Comparison of ENCODE assay signal across 8 cellular contexts in the genomic region with DNA sequence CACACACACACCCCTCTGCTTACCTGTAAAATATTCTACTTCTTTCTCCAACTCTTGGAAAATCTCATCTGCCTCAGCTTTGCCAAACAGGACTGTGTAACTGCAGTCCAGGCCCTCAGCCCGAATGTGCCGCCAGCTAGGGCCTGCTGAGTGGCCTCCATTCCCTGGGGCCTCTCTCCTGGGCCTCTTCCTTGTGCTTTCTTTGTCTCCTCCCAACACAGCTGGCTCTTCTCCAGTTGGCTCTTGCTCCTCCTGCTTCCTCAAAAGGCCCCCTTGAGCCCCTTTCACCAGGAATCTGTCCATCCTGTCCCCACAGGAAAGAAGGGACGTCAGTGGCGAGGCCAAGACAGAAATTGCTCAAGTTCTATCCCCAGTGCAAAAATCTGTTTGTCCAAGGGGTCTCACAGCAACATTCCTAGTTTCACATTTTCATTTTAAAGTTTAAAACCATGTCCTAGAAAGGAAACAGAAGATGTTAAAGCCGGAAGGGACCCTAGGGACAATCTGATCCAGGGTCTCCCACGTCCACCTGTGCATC. TPM values are rescaled to one million over a fixed set of nuclear protein-coding genes. Genes with fewer than 3 reads are reported as not detected.
DNase-seq lines count a peak whose midpoint lies in the region; ATAC-seq, FAIRE-seq and TF ChIP-seq lines count a peak whose summit lies in the region.

No MANE protein-coding gene starts in this region.

- H3K27ac ChIP-seq in left ventricle myocardium inferior (replicated peaks) = peak overlapping the region; percentile 78
- H3K27ac ChIP-seq in ascending aorta = peak overlapping the region; percentile 54 to 58
- H3K27ac ChIP-seq in mesenchymal stem cell (ENCODE audit: low read length, poor library complexity, severe bottlenecking) = no peak overlapping the region
- H3K27ac ChIP-seq in small intestine (ENCODE audit: low read depth in 1 of 2, low read length in 1 of 2) = no peak overlapping the region

- FAIRE-seq in small intestine (lab: Jason Lieb, UNC) (no peak), D721Med (lab: Jason Lieb, UNC) (no peak)

- DNase-seq in left ventricle myocardium inferior (no peak), Right ventricle myocardium inferior (ENCODE audit: missing footprints) (no peak), ascending aorta (ENCODE audit: low spot score in 2 of 2) (no peak), mesenchymal stem cell (no peak), small intestine (no peak), D721Med (ENCODE audit: insufficient read length, low spot score) (no peak), EL (no peak)

- no peak overlapping the region for H2BK120ac ChIP-seq in mesenchymal stem cell (ENCODE audit: low read depth, low read length)

- no peak overlapping the region for H2AFZ ChIP-seq in mesenchymal stem cell (ENCODE audit: low read depth, low read length)

- no peak overlapping the region for H3K18ac ChIP-seq in mesenchymal stem cell (ENCODE audit: low read depth in 1 of 2, low read length in 2 of 2)

- no peak overlapping the region for H2BK5ac ChIP-seq in mesenchymal stem cell (ENCODE audit: low read depth, low read length, poor library complexity, severe bottlenecking)

- no peak overlapping the region for H4K91ac ChIP-seq in mesenchymal stem cell (ENCODE audit: low read length)

- H3K9me3 ChIP-seq in left ventricle myocardium inferior (replicated peaks) (no peaks in the 10 kb centered on the region), ascending aorta (no peaks in the 10 kb centered on the region), mesenchymal stem cell (ENCODE audit: control insufficient read depth, low read length) (no peaks in the 10 kb centered on the region), small intestine (ENCODE audit: control insufficient read depth, low read depth) (no peaks in the 10 kb centered on the region)

- no peak for TF ChIP-seq CTCF in left ventricle myocardium inferior (IDR thresholded peaks at IDR 0.05; ENCODE audit: borderline replicate concordance)
- no peak for TF ChIP-seq CTCF in ascending aorta (IDR thresholded peaks at IDR 0.05)
- no peak for TF ChIP-seq CTCF in D721Med (IDR thresholded peaks at IDR 0.05; ENCODE audit: insufficient read depth, missing control alignments)

- peaks cover 17% of the 10 kb centered on the region for H3K79me1 ChIP-seq in mesenchymal stem cell (replicated peaks; ENCODE audit: low read length, poor library complexity, severe bottlenecking)

- H3K4me1 ChIP-seq in left ventricle myocardium inferior = peaks cover 32% of the 10 kb centered on the region
- H3K4me1 ChIP-seq in ascending aorta = peaks cover 7 to 25% of the 10 kb centered on the region in 2 donors
- peaks cover 18% of the 10 kb centered on the region for H3K4me1 ChIP-seq in mesenchymal stem cell (ENCODE audit: control insufficient read depth, insufficient read depth, low read depth, low read length)
- peaks cover 4 to 8% of the 10 kb centered on the region in 2 donors for H3K4me1 ChIP-seq in small intestine (ENCODE audit: control insufficient read depth in 2 of 2, insufficient read depth in 1 of 2, low read depth in 1 of 2, low read length in 1 of 2)

- peak overlapping the region; percentile 38 for H3K4me2 ChIP-seq in mesenchymal stem cell (ENCODE audit: low read length, poor library complexity, severe bottlenecking)

- no peak overlapping the region for H3K14ac ChIP-seq in mesenchymal stem cell (ENCODE audit: low read length in 2 of 2)

- H3K27me3 ChIP-seq in left ventricle myocardium inferior (ENCODE audit: low read depth) (no peaks in the 10 kb centered on the region), ascending aorta (no peaks in the 10 kb centered on the region), mesenchymal stem cell (ENCODE audit: control insufficient read depth in 1 of 2, insufficient read depth in 1 of 2, low read length in 2 of 2) (no peaks in the 10 kb centered on the region), small intestine (ENCODE audit: control insufficient read depth in 2 of 2, insufficient read depth in 2 of 2, low read length in 2 of 2) (no peaks in the 10 kb centered on the region)

- H3K9ac ChIP-seq in mesenchymal stem cell (ENCODE audit: low read length) = peak overlapping the region; percentile 91

- peak overlapping the region; percentile 8 for H2AK5ac ChIP-seq in mesenchymal stem cell (ENCODE audit: low read length, severe bottlenecking)

- no peak overlapping the region for H3K23ac ChIP-seq in mesenchymal stem cell (ENCODE audit: low read length in 2 of 2)

- peak overlapping the region in 1 of 2 experiments; percentile 93 for H3K4ac ChIP-seq in mesenchymal stem cell (ENCODE audit: low read depth in 1 of 2, low read length in 2 of 2)

- 95% methylated on average over 6 of the region's 6 CpGs for WGBS in mesenchymal stem cell
- WGBS in small intestine, 3 donors = 60 to 67% (median 65%) methylated on average over 6 of the region's 6 CpGs

- no peak overlapping the region for H2BK12ac ChIP-seq in mesenchymal stem cell (ENCODE audit: low read length in 2 of 2)

- H2BK15ac ChIP-seq in mesenchymal stem cell (ENCODE audit: low read depth, poor library complexity, severe bottlenecking) = no peak overlapping the region

- H3K36me3 ChIP-seq in left ventricle myocardium inferior (peaks cover 31% of the 10 kb centered on the region), ascending aorta (peaks cover 18 to 23% of the 10 kb centered on the region in 2 donors), mesenchymal stem cell (ENCODE audit: control insufficient read depth in 1 of 2, insufficient read depth in 2 of 2, low read depth in 1 of 2, low read length in 2 of 2) (peaks cover 22 to 35% of the 10 kb centered on the region in 2 experiments), small intestine (ENCODE audit: control insufficient read depth in 2 of 2, insufficient read depth in 2 of 2, low read length in 2 of 2) (peaks cover 0 to under 1% of the 10 kb centered on the region in 2 donors)

- ATAC-seq in Right ventricle myocardium inferior = no peak
- ATAC-seq in GM21528 (IDR thresholded peaks at IDR 0.05; ENCODE audit: low FRiP score, unreplicated experiment) = no peak

- H4K8ac ChIP-seq in mesenchymal stem cell (ENCODE audit: low read length) = no peak overlapping the region

- intact Hi-C loops in left ventricle myocardium inferior (cut with micrococcal nuclease) (no loop called here), Right ventricle myocardium inferior (cut with DNase I) (loop anchor here (2.0 to 10.0 kb wide), 4 partner anchors 208 to 530 kb away; partner anchors contain the start of genes DAO, ISCU and SSH1), ascending aorta (cut with DNase I) (loop anchor here (1.0 to 10.0 kb wide), 10 partner anchors 19 to 1408 kb away; partner anchors contain the start of genes CORO1C, FICD, ISCU and PWP1)

- H3K4me3 ChIP-seq in left ventricle myocardium inferior (peak overlapping the region; percentile 73), ascending aorta (peak overlapping the region; percentile 52 to 66), mesenchymal stem cell (ENCODE audit: insufficient read depth in 1 of 2, low read depth in 1 of 2, low read length in 2 of 2) (peak overlapping the region in 1 of 2 experiments; percentile 95), small intestine (ENCODE audit: low read depth in 1 of 2, low read length in 2 of 2) (no peak overlapping the region)

RNA-seq across cellular contexts. Expression of gene ALKBH2, which starts 0.7 kb away (rescaled TPM):
- total RNA-seq in left ventricle myocardium inferior (6.5 TPM), Right ventricle myocardium inferior (7.7 TPM), ascending aorta (18.6 TPM)
- polyA plus RNA-seq in mesenchymal stem cell (2013, experiment 1 of 2) = 5.5 TPM
- polyA plus RNA-seq in mesenchymal stem cell (2013, experiment 2 of 2) = 7.0 TPM
- 10 to 100 TPM in 1 of 3 donors, 1 to 10 TPM in 2; 4.2 to 17.8 (median 4.9) TPM for polyA plus RNA-seq in small intestine

RNA-seq across cellular contexts. Expression of gene UNG, which starts 4.8 kb away (rescaled TPM):
- 24.6 TPM for total RNA-seq in left ventricle myocardium inferior
- total RNA-seq in Right ventricle myocardium inferior = 26.9 TPM
- 42.4 TPM for total RNA-seq in ascending aorta
- 8.3 TPM for polyA plus RNA-seq in mesenchymal stem cell (2013, experiment 1 of 2)
- polyA plus RNA-seq in mesenchymal stem cell (2013, experiment 2 of 2) = 7.7 TPM
- 10 to 100 TPM; 11.9 to 38.7 (median 14.8) TPM for polyA plus RNA-seq in small intestine

RNA-seq across cellular contexts. Expression of gene ACACB, which starts 23.8 kb away (rescaled TPM):
- total RNA-seq in left ventricle myocardium inferior = 123 TPM
- 150 TPM for total RNA-seq in Right ventricle myocardium inferior
- total RNA-seq in ascending aorta = 140 TPM
- 0.69 TPM for polyA plus RNA-seq in mesenchymal stem cell (2013, experiment 1 of 2)
- 0.88 TPM for polyA plus RNA-seq in mesenchymal stem cell (2013, experiment 2 of 2)
- polyA plus RNA-seq in small intestine = 10 to 100 TPM in 2 of 3 donors, 1 to 10 TPM in 1; 7.0 to 40.5 (median 12.3) TPM

RNA-seq across cellular contexts. Expression of gene USP30, which starts 40.2 kb away (rescaled TPM):
- total RNA-seq in left ventricle myocardium inferior (12.1 TPM), Right ventricle myocardium inferior (13.5 TPM), ascending aorta (36.0 TPM)
- polyA plus RNA-seq in mesenchymal stem cell (2013, experiment 1 of 2) = 11.4 TPM
- polyA plus RNA-seq in mesenchymal stem cell (2013, experiment 2 of 2) = 12.3 TPM
- 1 to 10 TPM; 4.9 to 9.7 (median 7.8) TPM for polyA plus RNA-seq in small intestine

Comparison
In these comparisons a context has a peak if more than half of its experiments do, and no peak if none do; other contexts are left out.
1. H3K27ac ChIP-seq: peak in left ventricle myocardium inferior (single experiment) and ascending aorta (2 of 2); none in mesenchymal stem cell (single experiment) and small intestine (0 of 2).
2. H3K4me3 ChIP-seq: peak in left ventricle myocardium inferior (single experiment) and ascending aorta (2 of 2); none in small intestine (0 of 2).